Comparison of ENCODE assay signal across 25 cellular contexts in the genomic region with DNA sequence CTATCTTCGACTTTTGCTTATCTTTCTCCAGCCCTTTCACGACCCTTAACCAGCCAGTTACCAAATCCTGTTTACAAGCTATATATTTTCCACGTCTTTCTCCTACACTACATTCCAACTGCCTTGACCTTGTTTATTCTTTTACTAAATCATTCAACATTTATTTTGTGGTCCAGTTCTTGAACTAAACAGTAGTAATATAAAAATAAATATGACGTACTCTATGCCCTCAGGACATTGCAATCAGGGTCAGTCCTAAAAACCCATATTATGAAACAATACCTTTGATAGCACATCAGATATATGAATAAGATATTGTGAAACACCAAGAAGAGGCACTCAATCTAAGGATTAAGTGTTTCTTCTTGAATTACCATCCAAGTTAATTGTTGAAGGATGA. TPM values are rescaled to one million over a fixed set of nuclear protein-coding genes. Genes with fewer than 3 reads are reported as not detected.
DNase-seq lines count a peak whose midpoint lies in the region; ATAC-seq, FAIRE-seq and TF ChIP-seq lines count a peak whose summit lies in the region.
"Had no signal": no experiment of that assay in that cellular context is flagged by ENCODE, and none has a peak within 500 bp of the region (broad histone marks: within the 10 kb centered on the region; RNA-seq: fewer than 3 reads in every experiment).

No MANE protein-coding gene starts in this region.

- H3K4me3 Mint-ChIP-seq in astrocyte (ENCODE audit: unreplicated experiment): no peak overlapping the region
- no peak overlapping the region for H3K4me3 Mint-ChIP-seq in stimulated activated memory B cell treated with anti-CD40 and anti-IgM and Interleukin-4, amounts not matched to agents 10 μg/mL and 1 μg/mL and 100 μg/mL, for 72 hours
- H3K4me3 Mint-ChIP-seq: B cell; CD14-positive monocyte; CD4-positive, alpha-beta T cell; CD8-positive, alpha-beta memory T cell had no signal

- no peaks in the 10 kb centered on the region for H3K36me3 Mint-ChIP-seq in astrocyte (ENCODE audit: low read depth, unreplicated experiment)
- peaks cover 29% of the 10 kb centered on the region for H3K36me3 Mint-ChIP-seq in stimulated activated memory B cell treated with anti-CD40 and anti-IgM and Interleukin-4, amounts not matched to agents 10 μg/mL and 1 μg/mL and 100 μg/mL, for 72 hours
- H3K36me3 Mint-ChIP-seq: CD14-positive monocyte; CD8-positive, alpha-beta memory T cell had no signal

- TF ChIP-seq CTCF in astrocyte (IDR thresholded peaks at IDR 0.05; ENCODE audit: insufficient read depth, low read depth, low read length) (no peak), BE2C (IDR thresholded peaks at IDR 0.05; ENCODE audit: low read depth, low read length) (no peak)

- H3K4me1 Mint-ChIP-seq in astrocyte (ENCODE audit: low read depth, unreplicated experiment): peaks cover 28% of the 10 kb centered on the region
- H3K4me1 Mint-ChIP-seq in stimulated activated memory B cell treated with anti-CD40 and anti-IgM and Interleukin-4, amounts not matched to agents 10 μg/mL and 1 μg/mL and 100 μg/mL, for 72 hours: peaks cover 73% of the 10 kb centered on the region
- H3K4me1 Mint-ChIP-seq: CD14-positive monocyte; CD8-positive, alpha-beta memory T cell had no signal

- no peaks in the 10 kb centered on the region for H3K9me3 ChIP-seq in astrocyte (ENCODE audit: insufficient read depth, low read depth, low read length)
- H3K9me3 ChIP-seq in BE2C: no peaks in the 10 kb centered on the region

- H3K27ac Mint-ChIP-seq in astrocyte (ENCODE audit: unreplicated experiment): no peak overlapping the region
- H3K27ac Mint-ChIP-seq in stimulated activated memory B cell treated with anti-CD40 and anti-IgM and Interleukin-4, amounts not matched to agents 10 μg/mL and 1 μg/mL and 100 μg/mL, for 72 hours: peak overlapping the region; percentile 88
- H3K27ac Mint-ChIP-seq: B cell; CD14-positive monocyte; CD4-positive, alpha-beta T cell; CD8-positive, alpha-beta memory T cell had no signal

- DNase-seq in NCI-H82 treated with DMSO at 0.1 percent for 48 hours (lab: John Stamatoyannopoulos, UW; ENCODE audit: unreplicated experiment) (peak; percentile 7), NCI-H82 (lab: John Stamatoyannopoulos, UW) (no peak), astrocyte (ENCODE audit: low read depth) (no peak), iris pigment epithelial cell (ENCODE audit: low read depth) (peak; percentile 35), BE2C (no peak), DMS153 treated with DMSO at 0.1 percent for 48 hours (lab: John Stamatoyannopoulos, UW; ENCODE audit: unreplicated experiment) (no peak), HPDE6-E6E7 (ENCODE audit: extremely low spot score) (no peak)
- DNase-seq: CD4-positive, alpha-beta T cell; CD8-positive, alpha-beta memory T cell; DMS 273 treated with DMSO at 0.1 percent for 48 hours; DMS53; DMS79 treated with DMSO at 0.1 percent for 48 hours; GF-D8; GM23248; H7; HCEC 1CT had no signal

- H3K4me2 ChIP-seq in astrocyte (ENCODE audit: low read length): no peak overlapping the region
- H3K4me2 ChIP-seq: BLaER1 treated with 17β-estradiol and CSF1 and Interleukin-3, amounts not matched to agents 10 nM and 100 nM had no signal

- no peak overlapping the region for H3K4me3 ChIP-seq in astrocyte (ENCODE audit: insufficient read depth, low read depth, low read length)
- H3K4me3 ChIP-seq in BE2C (ENCODE audit: low read depth, low read length): no peak overlapping the region
- H3K4me3 ChIP-seq: BLaER1 treated with 17β-estradiol and CSF1 and Interleukin-3, amounts not matched to agents 10 nM and 100 nM; GM23248 had no signal

- no peaks in the 10 kb centered on the region for H3K27me3 Mint-ChIP-seq in astrocyte (ENCODE audit: low read depth, unreplicated experiment)
- no peaks in the 10 kb centered on the region for H3K27me3 Mint-ChIP-seq in stimulated activated memory B cell treated with anti-CD40 and anti-IgM and Interleukin-4, amounts not matched to agents 10 μg/mL and 1 μg/mL and 100 μg/mL, for 72 hours
- H3K27me3 Mint-ChIP-seq: B cell had no signal

- H3K27ac ChIP-seq in astrocyte (ENCODE audit: low read depth, low read length): no peak overlapping the region
- H3K27ac ChIP-seq: 22Rv1; BLaER1 treated with 17β-estradiol and CSF1 and Interleukin-3, amounts not matched to agents 10 nM and 100 nM; GM23248 had no signal

- H3K36me3 ChIP-seq in astrocyte (ENCODE audit: insufficient read depth, low read length): no peaks in the 10 kb centered on the region
- no peaks in the 10 kb centered on the region for H3K36me3 ChIP-seq in BE2C

- no peak overlapping the region for H2AFZ ChIP-seq in astrocyte (ENCODE audit: low read depth, low read length)
- H2AFZ ChIP-seq: GM23248 had no signal

- H3K79me2 ChIP-seq in astrocyte (ENCODE audit: insufficient read depth, low read length): no peaks in the 10 kb centered on the region

- no peaks in the 10 kb centered on the region for H3K27me3 ChIP-seq in astrocyte (ENCODE audit: insufficient read depth, low read length)
- no peaks in the 10 kb centered on the region; the same call in 1 of the 2 replicates for H3K27me3 ChIP-seq in BE2C
- H3K27me3 ChIP-seq: BLaER1 treated with 17β-estradiol and CSF1 and Interleukin-3, amounts not matched to agents 10 nM and 100 nM had no signal

- no peak overlapping the region for H3K9ac ChIP-seq in astrocyte (ENCODE audit: low read length)
- H3K9ac ChIP-seq: BLaER1 treated with 17β-estradiol and CSF1 and Interleukin-3, amounts not matched to agents 10 nM and 100 nM; GM23248 had no signal

- ATAC-seq in stimulated activated memory B cell treated with anti-CD40 and anti-IgM and Interleukin-4, amounts not matched to agents 10 μg/mL and 1 μg/mL and 100 μg/mL, for 72 hours: no peak

- peaks cover 3% of the 10 kb centered on the region for H3K9me3 Mint-ChIP-seq in astrocyte (ENCODE audit: unreplicated experiment)
- H3K9me3 Mint-ChIP-seq in stimulated activated memory B cell treated with anti-CD40 and anti-IgM and Interleukin-4, amounts not matched to agents 10 μg/mL and 1 μg/mL and 100 μg/mL, for 72 hours: no peaks in the 10 kb centered on the region
- H3K9me3 Mint-ChIP-seq: CD8-positive, alpha-beta memory T cell had no signal

- H4K20me1 ChIP-seq in astrocyte (ENCODE audit: insufficient read depth, low read length): no peaks in the 10 kb centered on the region
- H4K20me1 ChIP-seq: BLaER1 treated with 17β-estradiol and CSF1 and Interleukin-3, amounts not matched to agents 10 nM and 100 nM had no signal

- H3K4me1 ChIP-seq in astrocyte (ENCODE audit: insufficient read depth, low read length): peaks cover 15% of the 10 kb centered on the region
- no peaks in the 10 kb centered on the region for H3K4me1 ChIP-seq in BE2C

- peak; percentile 9 for FAIRE-seq in astrocyte (lab: Jason Lieb, UNC)
- FAIRE-seq: D721Med, GM18507, H1 had no signal

RNA-seq across cellular contexts. Expression of a gene that starts 52.5 kb away (rescaled TPM):
- total RNA-seq in astrocyte: 0.07 TPM in 1 of 2 replicates, not detected in the other
- not detected for polyA plus RNA-seq in BE2C (2012; ENCODE audit: insufficient read depth, insufficient read length, low read depth)
- total RNA-seq: CD4-positive, alpha-beta T cell; G401; H7 had no signal
- polyA plus RNA-seq: CD14-positive monocyte; CD8-positive, alpha-beta memory T cell had no signal

Comparison
In these comparisons a context has a peak if more than half of its experiments do, and no peak if none do; other contexts are left out.
1. DNase-seq: peak in NCI-H82 treated with DMSO at 0.1 percent for 48 hours (single experiment) and iris pigment epithelial cell (single experiment); none in NCI-H82 (single experiment), astrocyte (single experiment), BE2C (single experiment), DMS153 treated with DMSO at 0.1 percent for 48 hours (single experiment) and HPDE6-E6E7 (single experiment).